In the genomic region with DNA sequence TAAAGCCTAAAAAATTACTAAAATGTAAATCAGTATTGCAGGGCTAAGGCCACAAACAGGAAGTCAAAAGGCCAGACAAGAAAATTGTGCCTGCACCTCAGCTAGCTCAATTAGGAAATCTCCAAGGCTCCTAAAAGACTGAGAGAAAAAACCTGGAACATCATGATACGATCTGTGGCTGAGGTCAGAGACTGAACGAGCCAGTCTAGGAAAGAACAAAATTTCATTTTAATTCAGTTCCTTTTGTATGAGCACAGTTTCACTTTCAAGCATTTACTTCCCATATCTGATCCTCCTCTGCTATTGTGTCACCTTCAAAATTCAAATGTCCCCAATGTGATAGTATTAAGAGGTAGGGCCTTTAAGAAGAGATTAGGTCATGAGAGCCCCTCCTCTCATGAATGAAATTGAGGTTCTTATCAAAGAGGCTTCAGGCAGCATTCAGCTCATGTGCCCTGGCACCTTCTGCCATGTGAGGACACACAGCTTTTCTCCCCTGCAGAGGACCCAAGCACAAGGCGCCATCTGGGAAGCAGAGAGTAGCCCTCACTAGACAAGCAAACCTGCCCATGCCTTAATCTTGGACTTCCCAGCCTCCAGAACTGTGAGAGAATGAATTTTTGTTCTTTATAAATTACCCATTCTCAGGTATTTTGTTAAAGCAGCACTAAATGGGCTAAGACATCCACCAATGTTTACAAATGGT, we compare ENCODE assay signal across 1 cellular context.
TF ChIP-seq lines count a peak whose summit lies in the region.

No MANE protein-coding gene starts in this region.

TF ChIP-seq in GM12878, 131 proteins besides CTCF, POLR2A, EP300 and RAD21:
- TF ChIP-seq HDAC6 (IDR thresholded peaks at IDR 0.05; ENCODE audit: unreplicated experiment) (no peak), BRCA1 (IDR thresholded peaks at IDR 0.05; ENCODE audit: low read depth, low read length) (no peak), TCF12 (IDR thresholded peaks at IDR 0.05; ENCODE audit: low read depth, low read length) (no peak), SPI1 (IDR thresholded peaks at IDR 0.05; ENCODE audit: borderline replicate concordance, insufficient read depth, low read depth, low read length) (peak; percentile 43), RELA (IDR thresholded peaks at IDR 0.05; ENCODE audit: borderline replicate concordance, partially characterized antibody) (no peak), CREB1 (IDR thresholded peaks at IDR 0.05; ENCODE audit: low read depth) (0 out of 2 replicates have a peak, but pooled peaks have one; percentile 10), WRNIP1 (IDR thresholded peaks at IDR 0.05; ENCODE audit: borderline replicate concordance, low read depth, low read length) (no peak), MTA3 (IDR thresholded peaks at IDR 0.05; ENCODE audit: borderline replicate concordance, low read length) (no peak), CBX5 (IDR thresholded peaks at IDR 0.05; ENCODE audit: low read depth) (no peak), NFIC (IDR thresholded peaks at IDR 0.05; ENCODE audit: low read depth, low read length) (0 out of 2 replicates have a peak, but pooled peaks have one; percentile 32), ZZZ3 (IDR thresholded peaks at IDR 0.05; ENCODE audit: control insufficient read depth, insufficient read length, low read depth) (no peak), EZH2 (IDR thresholded peaks at IDR 0.05; ENCODE audit: borderline replicate concordance, control insufficient read depth, low read depth, low read length) (no peak), EGR1 (IDR thresholded peaks at IDR 0.05; ENCODE audit: borderline replicate concordance in 1 of 2, low read depth in 2 of 2, low read length in 2 of 2) (no peak), SMAD5 (IDR thresholded peaks at IDR 0.05; ENCODE audit: low read depth) (no peak), IKZF2 (IDR thresholded peaks at IDR 0.05) (no peak), SMC3 (IDR thresholded peaks at IDR 0.05; ENCODE audit: borderline replicate concordance, low read length) (no peak), RUNX3 (IDR thresholded peaks at IDR 0.05; ENCODE audit: low read length) (peak; percentile 18; the same call in 1 of the 2 replicates), ZNF274 (IDR thresholded peaks at IDR 0.05; ENCODE audit: insufficient read depth, insufficient read length) (no peak), POLR2AphosphoS2 (IDR thresholded peaks at IDR 0.05; ENCODE audit: low read depth, low read length) (0 out of 2 replicates have a peak, but pooled peaks have one; percentile 26)
- TF ChIP-seq, protein P1, sequence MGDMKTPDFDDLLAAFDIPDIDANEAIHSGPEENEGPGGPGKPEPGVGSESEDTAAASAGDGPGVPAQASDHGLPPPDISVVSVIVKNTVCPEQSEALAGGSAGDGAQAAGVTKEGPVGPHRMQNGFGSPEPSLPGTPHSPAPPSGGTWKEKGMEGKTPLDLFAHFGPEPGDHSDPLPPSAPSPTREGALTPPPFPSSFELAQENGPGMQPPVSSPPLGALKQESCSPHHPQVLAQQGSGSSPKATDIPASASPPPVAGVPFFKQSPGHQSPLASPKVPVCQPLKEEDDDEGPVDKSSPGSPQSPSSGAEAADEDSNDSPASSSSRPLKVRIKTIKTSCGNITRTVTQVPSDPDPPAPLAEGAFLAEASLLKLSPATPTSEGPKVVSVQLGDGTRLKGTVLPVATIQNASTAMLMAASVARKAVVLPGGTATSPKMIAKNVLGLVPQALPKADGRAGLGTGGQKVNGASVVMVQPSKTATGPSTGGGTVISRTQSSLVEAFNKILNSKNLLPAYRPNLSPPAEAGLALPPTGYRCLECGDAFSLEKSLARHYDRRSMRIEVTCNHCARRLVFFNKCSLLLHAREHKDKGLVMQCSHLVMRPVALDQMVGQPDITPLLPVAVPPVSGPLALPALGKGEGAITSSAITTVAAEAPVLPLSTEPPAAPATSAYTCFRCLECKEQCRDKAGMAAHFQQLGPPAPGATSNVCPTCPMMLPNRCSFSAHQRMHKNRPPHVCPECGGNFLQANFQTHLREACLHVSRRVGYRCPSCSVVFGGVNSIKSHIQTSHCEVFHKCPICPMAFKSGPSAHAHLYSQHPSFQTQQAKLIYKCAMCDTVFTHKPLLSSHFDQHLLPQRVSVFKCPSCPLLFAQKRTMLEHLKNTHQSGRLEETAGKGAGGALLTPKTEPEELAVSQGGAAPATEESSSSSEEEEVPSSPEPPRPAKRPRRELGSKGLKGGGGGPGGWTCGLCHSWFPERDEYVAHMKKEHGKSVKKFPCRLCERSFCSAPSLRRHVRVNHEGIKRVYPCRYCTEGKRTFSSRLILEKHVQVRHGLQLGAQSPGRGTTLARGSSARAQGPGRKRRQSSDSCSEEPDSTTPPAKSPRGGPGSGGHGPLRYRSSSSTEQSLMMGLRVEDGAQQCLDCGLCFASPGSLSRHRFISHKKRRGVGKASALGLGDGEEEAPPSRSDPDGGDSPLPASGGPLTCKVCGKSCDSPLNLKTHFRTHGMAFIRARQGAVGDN (IDR thresholded peaks at IDR 0.05), result peak; percentile 27; the same call in 1 of the 2 replicates
